Comparison of ENCODE assay signal across 27 cellular contexts in genomic region chr2:22497064-22497463, GRCh38.
"Had no signal": no experiment of that assay in that cellular context is flagged by ENCODE, and none has a peak within 500 bp of the region (broad histone marks: within the 10 kb centered on the region; RNA-seq: fewer than 3 reads in every experiment).

No MANE protein-coding gene starts in this region.

- H3K4me1 ChIP-seq: left lung, lower lobe of right lung had no signal

- H3K4me1 Mint-ChIP-seq: naive B cell had no signal

- ATAC-seq: effector memory CD8-positive, alpha-beta T cell; esophagus mucosa; gastrocnemius medialis; heart right ventricle; left cardiac atrium; left lung; left ventricle myocardium superior; lower lobe of right lung; mucosa of descending colon had no signal

- DNase-seq: cortex of kidney; effector CD8-positive, alpha-beta T cell; effector memory CD8-positive, alpha-beta T cell; endodermal cell; erythroblast; esophagus squamous epithelium; foreskin fibroblast; foreskin melanocyte; gastrocnemius medialis; glutamatergic neuron; head of caudate nucleus; heart right ventricle; hippocampal formation; left cardiac atrium; left lung; left ventricle myocardium superior; lower lobe of right lung; mesenchymal stem cell; mucosa of descending colon; naive B cell had no signal

- H3K9me3 Mint-ChIP-seq: endodermal cell had no signal

- FAIRE-seq: endometrium, islet of Langerhans, keratinocyte had no signal

- H3K27ac ChIP-seq: epithelial cell of prostate, esophagus squamous epithelium, heart right ventricle, left lung, lower lobe of right lung had no signal

- H3K9me3 ChIP-seq: esophagus squamous epithelium, gastrocnemius medialis, left lung, lower lobe of right lung, mucosa of descending colon had no signal

- H3K27me3 Mint-ChIP-seq: dendritic cell treated with granulocyte-macrophage colony-stimulating factor and Interleukin-4, amounts not matched to agents 40 ng/mL and 50 ng/mL, for 4 days; effector memory CD8-positive, alpha-beta T cell; naive B cell had no signal

- H3K36me3 Mint-ChIP-seq: mesothelial cell of epicardium, naive B cell had no signal

- H3K4me3 Mint-ChIP-seq: dendritic cell treated with granulocyte-macrophage colony-stimulating factor and Interleukin-4, amounts not matched to agents 40 ng/mL and 50 ng/mL, for 4 days; effector memory CD8-positive, alpha-beta T cell; endodermal cell; mesothelial cell of epicardium; naive B cell had no signal

- H3K27ac Mint-ChIP-seq: dendritic cell treated with granulocyte-macrophage colony-stimulating factor and Interleukin-4, amounts not matched to agents 40 ng/mL and 50 ng/mL, for 4 days; effector memory CD8-positive, alpha-beta T cell; endodermal cell; mesothelial cell of epicardium; naive B cell had no signal

- H3K36me3 ChIP-seq: esophagus squamous epithelium, gastrocnemius medialis, heart right ventricle, left lung, lower lobe of right lung had no signal

- H3K27me3 ChIP-seq: esophagus squamous epithelium, gastrocnemius medialis, heart right ventricle, left lung had no signal

- H3K4me3 ChIP-seq: esophagus squamous epithelium, gastrocnemius medialis, heart right ventricle, left lung, lower lobe of right lung, mucosa of descending colon had no signal
